ENCODE assay signal across 22 cellular contexts in genomic region chr22:41239443-41240128, GRCh38. TPM values are rescaled to one million over a fixed set of nuclear protein-coding genes. Genes with fewer than 3 reads are reported as not detected.
DNase-seq lines count a peak whose midpoint lies in the region; ATAC-seq and TF ChIP-seq lines count a peak whose summit lies in the region.
"Had no signal": no experiment of that assay in that cellular context is flagged by ENCODE, and none has a peak within 500 bp of the region (broad histone marks: within the 10 kb centered on the region; RNA-seq: fewer than 3 reads in every experiment).

No MANE protein-coding gene starts in this region.

- TF ChIP-seq POLR2A in suprapubic skin (IDR thresholded peaks at IDR 0.05) = no peak

- no peaks in the 10 kb centered on the region for H3K9me3 Mint-ChIP-seq in CD8-positive, alpha-beta T cell
- no peaks in the 10 kb centered on the region for H3K9me3 Mint-ChIP-seq in dendritic cell treated with granulocyte-macrophage colony-stimulating factor and Interleukin-4, amounts not matched to agents 40 ng/mL and 50 ng/mL, for 4 days
- H3K9me3 Mint-ChIP-seq in natural killer cell = no peaks in the 10 kb centered on the region
- H3K9me3 Mint-ChIP-seq: naive thymus-derived CD8-positive, alpha-beta T cell had no signal

- TF ChIP-seq CTCF in CD8-positive, alpha-beta T cell (IDR thresholded peaks at IDR 0.05) = no peak
- TF ChIP-seq CTCF in natural killer cell (IDR thresholded peaks at IDR 0.05) (no peak), suprapubic skin (IDR thresholded peaks at IDR 0.05) (no peak)

- no peak overlapping the region for H3K4me3 ChIP-seq in CD8-positive, alpha-beta T cell (ENCODE audit: low read depth, low read length)
- no peak overlapping the region for H3K4me3 ChIP-seq in suprapubic skin
- H3K4me3 ChIP-seq: MG63, tibial artery had no signal

- TF ChIP-seq EP300 in suprapubic skin (IDR thresholded peaks at IDR 0.05) = no peak

- H3K4me3 Mint-ChIP-seq in CD8-positive, alpha-beta T cell = peak overlapping the region; percentile 77
- no peak overlapping the region for H3K4me3 Mint-ChIP-seq in dendritic cell treated with granulocyte-macrophage colony-stimulating factor and Interleukin-4, amounts not matched to agents 40 ng/mL and 50 ng/mL, for 4 days
- peak overlapping the region; percentile 87 for H3K4me3 Mint-ChIP-seq in natural killer cell

- no peaks in the 10 kb centered on the region for H3K27me3 ChIP-seq in CD8-positive, alpha-beta T cell (ENCODE audit: insufficient read depth, low read length)
- no peaks in the 10 kb centered on the region for H3K27me3 ChIP-seq in suprapubic skin
- H3K27me3 ChIP-seq: MG63, tibial artery had no signal

- H3K27ac ChIP-seq in CD8-positive, alpha-beta T cell (ENCODE audit: low read depth, low read length) = no peak overlapping the region
- H3K27ac ChIP-seq in suprapubic skin = no peak overlapping the region
- H3K27ac ChIP-seq: epithelial cell of prostate, HL-60, parathyroid adenoma, tibial artery had no signal

- H3K36me3 Mint-ChIP-seq in CD8-positive, alpha-beta T cell = peaks cover under 1% of the 10 kb centered on the region
- H3K36me3 Mint-ChIP-seq in dendritic cell treated with granulocyte-macrophage colony-stimulating factor and Interleukin-4, amounts not matched to agents 40 ng/mL and 50 ng/mL, for 4 days (ENCODE audit: low read depth) = peaks cover 5% of the 10 kb centered on the region
- H3K36me3 Mint-ChIP-seq in natural killer cell = no peaks in the 10 kb centered on the region

- peaks cover 7% of the 10 kb centered on the region for H3K4me1 ChIP-seq in CD8-positive, alpha-beta T cell (ENCODE audit: insufficient read depth, low read length)
- peaks cover 30% of the 10 kb centered on the region for H3K4me1 ChIP-seq in suprapubic skin
- H3K4me1 ChIP-seq: parathyroid adenoma had no signal

- no peaks in the 10 kb centered on the region for H3K36me3 ChIP-seq in CD8-positive, alpha-beta T cell (ENCODE audit: insufficient read depth, low read length)
- H3K36me3 ChIP-seq in suprapubic skin = no peaks in the 10 kb centered on the region

- no peaks in the 10 kb centered on the region for H3K27me3 Mint-ChIP-seq in CD8-positive, alpha-beta T cell (ENCODE audit: low read depth)
- peaks cover 13% of the 10 kb centered on the region for H3K27me3 Mint-ChIP-seq in dendritic cell treated with granulocyte-macrophage colony-stimulating factor and Interleukin-4, amounts not matched to agents 40 ng/mL and 50 ng/mL, for 4 days
- peaks cover 0 to 3% of the 10 kb centered on the region in 2 donors for H3K27me3 Mint-ChIP-seq in natural killer cell (ENCODE audit: low read depth in 2 of 2)
- H3K27me3 Mint-ChIP-seq: naive thymus-derived CD8-positive, alpha-beta T cell; T-helper 17 cell had no signal

- POLR2A ChIA-PET in CD8-positive, alpha-beta T cell (lab: Charles Lee) = no interaction called here

- CTCF ChIA-PET in CD8-positive, alpha-beta T cell (lab: Charles Lee) = interaction anchor here (0.6 to 5.0 kb wide), 2 partner anchors 77 to 318 kb away, joined by 6 to 80 read pairs; no protein-coding TSS in a partner anchor

- H3K4me1 Mint-ChIP-seq in CD8-positive, alpha-beta T cell (ENCODE audit: low read depth) = peaks cover 11% of the 10 kb centered on the region
- peaks cover 18% of the 10 kb centered on the region for H3K4me1 Mint-ChIP-seq in dendritic cell treated with granulocyte-macrophage colony-stimulating factor and Interleukin-4, amounts not matched to agents 40 ng/mL and 50 ng/mL, for 4 days (ENCODE audit: low read depth)
- peaks cover 5 to 13% of the 10 kb centered on the region in 2 donors for H3K4me1 Mint-ChIP-seq in natural killer cell

- intact Hi-C loops in CD8-positive, alpha-beta T cell (cut with DNase I, micrococcal nuclease) = loop anchor here in 1 of 2 experiments (5.0 kb wide), 1 partner anchor 42 kb away; no protein-coding TSS in a partner anchor
- intact Hi-C loops in dendritic cell treated with granulocyte-macrophage colony-stimulating factor and Interleukin-4, amounts not matched to agents 40 ng/mL and 50 ng/mL, for 4 days (cut with micrococcal nuclease) = no loop called here
- intact Hi-C loops in natural killer cell (cut with micrococcal nuclease) = no loop called here

- 63% methylated on average over 10 of the region's 16 CpGs for WGBS in suprapubic skin

- H3K27ac Mint-ChIP-seq in CD8-positive, alpha-beta T cell = no peak overlapping the region
- H3K27ac Mint-ChIP-seq in dendritic cell treated with granulocyte-macrophage colony-stimulating factor and Interleukin-4, amounts not matched to agents 40 ng/mL and 50 ng/mL, for 4 days = peak overlapping the region; percentile 4
- H3K27ac Mint-ChIP-seq in natural killer cell = no peak overlapping the region

- ATAC-seq in CD8-positive, alpha-beta T cell = no peak
- no peak for ATAC-seq in natural killer cell
- ATAC-seq: naive thymus-derived CD8-positive, alpha-beta T cell; T-helper 17 cell had no signal

- DNase-seq in Ammon's horn (ENCODE audit: low spot score) (peak; percentile 64), natural killer cell (no peak), dedifferentiated amniotic fluid mesenchymal stem cell (ENCODE audit: extremely low spot score) (no peak), suprapubic skin (ENCODE audit: low spot score in 2 of 2) (no peak), NCI-H510A treated with DMSO at 0.1 percent for 48 hours (lab: John Stamatoyannopoulos, UW) (no peak)
- peak in 1 of 7 experiments; percentile 10 for DNase-seq in CD8-positive, alpha-beta T cell
- DNase-seq: activated CD8-positive, alpha-beta memory T cell treated with anti-CD3 and anti-CD28 coated beads, Interleukin-2, amount 50 U/mL, for 48 hours; activated effector memory CD4-positive, alpha-beta T cell treated with Interleukin-2 at 50 U/mL for 16 hours; COR-L47; foreskin fibroblast; kidney; mesenchymal stem cell; MG63; naive thymus-derived CD8-positive, alpha-beta T cell; NCI-H774; SHP77; T-helper 17 cell; tibial artery had no signal

- H3K9me3 ChIP-seq in CD8-positive, alpha-beta T cell (ENCODE audit: low read length) = no peaks in the 10 kb centered on the region
- no peaks in the 10 kb centered on the region for H3K9me3 ChIP-seq in suprapubic skin
- H3K9me3 ChIP-seq: MG63, tibial artery had no signal

RNA-seq across cellular contexts. Expression of gene CHADL, which starts 1.1 kb away (rescaled TPM):
- total RNA-seq in CD8-positive, alpha-beta T cell = 1 to 10 TPM; 2.3 to 2.6 TPM
- total RNA-seq in natural killer cell (1 to 10 TPM in 1 of 3 donors, under 1 TPM in 2; 0.35 to 1.2 (median 0.36) TPM), suprapubic skin (10 to 100 TPM in 3 of 4 donors, 1 to 10 TPM in 1; 9.5 to 18.8 (median 15.7) TPM)

RNA-seq across cellular contexts. Expression of gene L3MBTL2, which starts 34.5 kb away (rescaled TPM):
- total RNA-seq in CD8-positive, alpha-beta T cell = 10 to 100 TPM; 16.3 to 20.3 TPM
- total RNA-seq in natural killer cell (10 to 100 TPM; 25.2 to 32.1 (median 31.7) TPM), suprapubic skin (10 to 100 TPM; 13.2 to 36.5 (median 17.4) TPM)

RNA-seq across cellular contexts. Expression of gene RANGAP1, which starts 46.4 kb away (rescaled TPM):
- 100 to 1,000 TPM; 200 to 210 TPM for total RNA-seq in CD8-positive, alpha-beta T cell
- total RNA-seq in natural killer cell (10 to 100 TPM; 44.0 to 54.2 (median 54.0) TPM), suprapubic skin (100 to 1,000 TPM; 112 to 120 (median 114) TPM)
